8 cellular contexts compared by ENCODE assay signal in genomic region chr3:9749333-9749662, GRCh38. TPM values are rescaled to one million over a fixed set of nuclear protein-coding genes. Genes with fewer than 3 reads are reported as not detected.
DNase-seq lines count a peak whose midpoint lies in the region; ATAC-seq and TF ChIP-seq lines count a peak whose summit lies in the region.

No MANE protein-coding gene starts in this region.

- H3K36me3 ChIP-seq in sigmoid colon, result peaks cover 34 to 72% (median 43%) of the 10 kb centered on the region in 4 donors

- H3K27ac Mint-ChIP-seq in T-helper 17 cell, result peak overlapping the region; percentile 94

- 3 to 13% methylated on average over 21 of the region's 21 CpGs for WGBS in sigmoid colon, 2 donors

- H3K27me3 Mint-ChIP-seq in T-helper 17 cell, result no peaks in the 10 kb centered on the region

- TF ChIP-seq EP300 in sigmoid colon (IDR thresholded peaks at IDR 0.05), result no peak

- TF ChIP-seq CTCF in foreskin fibroblast (IDR thresholded peaks at IDR 0.05; ENCODE audit: low read depth, low read length), result no peak
- TF ChIP-seq CTCF in sigmoid colon (IDR thresholded peaks at IDR 0.05), result no peak

- H3K9me3 ChIP-seq in T-helper 17 cell (ENCODE audit: control insufficient read depth, low read length, poor library complexity, severe bottlenecking), result no peaks in the 10 kb centered on the region
- no peaks in the 10 kb centered on the region for H3K9me3 ChIP-seq in sigmoid colon

- peak; percentile 1 for ATAC-seq in GM18858 (IDR thresholded peaks at IDR 0.05; ENCODE audit: unreplicated experiment)
- no peak for ATAC-seq in T-helper 17 cell
- no peak for ATAC-seq in GM18511 (IDR thresholded peaks at IDR 0.05; ENCODE audit: unreplicated experiment)

- DNase-seq in T-helper 17 cell (no peak), foreskin fibroblast (no peak), sigmoid colon (peak; percentile 76), NCI-H2227 treated with DMSO at 0.1 percent for 48 hours (lab: John Stamatoyannopoulos, UW) (no peak), occipital lobe (lab: John Stamatoyannopoulos, UW) (no peak), putamen (ENCODE audit: low spot score) (no peak)

- peak overlapping the region; percentile 98 for H3K4me3 Mint-ChIP-seq in T-helper 17 cell

- peaks cover 29% of the 10 kb centered on the region for H3K4me1 Mint-ChIP-seq in T-helper 17 cell

- intact Hi-C loops in sigmoid colon (cut with DNase I), result loop anchor here (1.0 to 2.0 kb wide), 2 partner anchors 18 to 44 kb away; partner anchors contain the start of genes ARPC4, BRPF1 and TADA3

- peaks cover 10% of the 10 kb centered on the region for H3K36me3 Mint-ChIP-seq in T-helper 17 cell (ENCODE audit: low read depth)

- H3K27ac ChIP-seq in sigmoid colon, result peak overlapping the region; percentile 85 to 94 (median 92)

- no peak for TF ChIP-seq POLR2A in sigmoid colon (IDR thresholded peaks at IDR 0.05)

- H3K27me3 ChIP-seq in sigmoid colon, result no peaks in the 10 kb centered on the region

- H3K4me1 ChIP-seq in sigmoid colon, result peaks cover 0 to 35% (median 26%) of the 10 kb centered on the region in 4 donors

- peak overlapping the region; percentile 18 to 52 for H3K4me3 ChIP-seq in foreskin fibroblast (ENCODE audit: low read depth in 1 of 2, low read length in 2 of 2)
- H3K4me3 ChIP-seq in sigmoid colon, result peak overlapping the region; percentile 45 to 71 (median 70)

RNA-seq across cellular contexts. Expression of gene OGG1, which starts 0.5 kb away (rescaled TPM):
- 10 to 100 TPM; 18.4 to 22.6 TPM for total RNA-seq in T-helper 17 cell
- 10 to 100 TPM; 22.5 to 34.6 (median 31.4) TPM for total RNA-seq in sigmoid colon
- 10 to 100 TPM; 15.6 to 23.6 (median 16.9) TPM for polyA plus RNA-seq in sigmoid colon
- 61.3 TPM for total RNA-seq in occipital lobe

RNA-seq across cellular contexts. Expression of gene BRPF1, which starts 17.8 kb away (rescaled TPM):
- total RNA-seq in T-helper 17 cell (10 to 100 TPM; 31.8 to 41.0 TPM), sigmoid colon (10 to 100 TPM; 12.6 to 18.6 (median 13.9) TPM), occipital lobe (16.8 TPM)
- polyA plus RNA-seq in sigmoid colon, result 10 to 100 TPM in 1 of 3 donors, 1 to 10 TPM in 2; 3.5 to 12.0 (median 4.2) TPM

RNA-seq across cellular contexts. Expression of gene CAMK1, which starts 20.4 kb away (rescaled TPM):
- total RNA-seq in T-helper 17 cell (1 to 10 TPM; 1.9 to 2.2 TPM), sigmoid colon (10 to 100 TPM; 45.7 to 57.8 (median 56.5) TPM), occipital lobe (56.1 TPM)
- polyA plus RNA-seq in sigmoid colon, result 10 to 100 TPM; 14.0 to 21.6 (median 19.7) TPM

RNA-seq across cellular contexts. Expression of gene TADA3, which starts 43.0 kb away (rescaled TPM):
- total RNA-seq in T-helper 17 cell (10 to 100 TPM; 32.2 to 35.2 TPM), sigmoid colon (10 to 100 TPM; 53.2 to 72.9 (median 67.6) TPM), occipital lobe (28.1 TPM)
- 10 to 100 TPM; 52.2 to 87.1 (median 78.4) TPM for polyA plus RNA-seq in sigmoid colon

RNA-seq across cellular contexts. Expression of gene ARPC4, which starts 43.6 kb away (rescaled TPM):
- total RNA-seq in T-helper 17 cell, result 100 to 1,000 TPM; 155 to 192 TPM
- 100 to 1,000 TPM in 3 of 4 donors, 10 to 100 TPM in 1; 75.6 to 150 (median 128) TPM for total RNA-seq in sigmoid colon
- 100 to 1,000 TPM; 190 to 240 (median 211) TPM for polyA plus RNA-seq in sigmoid colon
- total RNA-seq in occipital lobe, result 162 TPM

Comparison
In these comparisons a context has a peak if more than half of its experiments do, and no peak if none do; other contexts are left out.
1. RNA of gene CAMK1, which starts 20.4 kb away (total RNA-seq): 45.7 to 57.8 TPM in sigmoid colon and 56.1 TPM in occipital lobe (single experiment); 1.9 to 2.2 TPM in T-helper 17 cell; every median in the first group is over 10 times any median in the second.